ENCODE assay signal across 1 cellular context in the genomic region with DNA sequence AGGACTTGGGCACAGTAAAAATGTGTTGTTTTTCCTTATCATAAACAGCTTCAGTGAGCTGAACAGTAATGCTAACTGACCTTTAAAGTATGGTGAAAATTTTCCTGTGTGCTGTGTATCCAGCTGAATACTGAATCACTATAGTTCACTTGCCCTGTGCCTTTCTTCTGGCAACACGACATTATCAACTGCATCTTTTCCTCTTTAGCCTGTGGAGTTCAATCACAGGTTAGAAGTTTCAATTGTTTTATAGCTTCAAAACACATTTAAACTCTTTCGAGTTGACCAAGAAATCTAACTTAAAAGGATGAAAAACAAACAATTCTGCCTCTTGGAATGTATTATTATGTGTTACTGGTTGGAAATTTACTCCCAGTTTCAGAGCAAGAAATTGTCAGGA.
TF ChIP-seq lines count a peak whose summit lies in the region.

No MANE protein-coding gene starts in this region.

TF ChIP-seq in GM23338, 12 proteins besides CTCF, POLR2A, EP300 and RAD21:
- TF ChIP-seq, protein P1, sequence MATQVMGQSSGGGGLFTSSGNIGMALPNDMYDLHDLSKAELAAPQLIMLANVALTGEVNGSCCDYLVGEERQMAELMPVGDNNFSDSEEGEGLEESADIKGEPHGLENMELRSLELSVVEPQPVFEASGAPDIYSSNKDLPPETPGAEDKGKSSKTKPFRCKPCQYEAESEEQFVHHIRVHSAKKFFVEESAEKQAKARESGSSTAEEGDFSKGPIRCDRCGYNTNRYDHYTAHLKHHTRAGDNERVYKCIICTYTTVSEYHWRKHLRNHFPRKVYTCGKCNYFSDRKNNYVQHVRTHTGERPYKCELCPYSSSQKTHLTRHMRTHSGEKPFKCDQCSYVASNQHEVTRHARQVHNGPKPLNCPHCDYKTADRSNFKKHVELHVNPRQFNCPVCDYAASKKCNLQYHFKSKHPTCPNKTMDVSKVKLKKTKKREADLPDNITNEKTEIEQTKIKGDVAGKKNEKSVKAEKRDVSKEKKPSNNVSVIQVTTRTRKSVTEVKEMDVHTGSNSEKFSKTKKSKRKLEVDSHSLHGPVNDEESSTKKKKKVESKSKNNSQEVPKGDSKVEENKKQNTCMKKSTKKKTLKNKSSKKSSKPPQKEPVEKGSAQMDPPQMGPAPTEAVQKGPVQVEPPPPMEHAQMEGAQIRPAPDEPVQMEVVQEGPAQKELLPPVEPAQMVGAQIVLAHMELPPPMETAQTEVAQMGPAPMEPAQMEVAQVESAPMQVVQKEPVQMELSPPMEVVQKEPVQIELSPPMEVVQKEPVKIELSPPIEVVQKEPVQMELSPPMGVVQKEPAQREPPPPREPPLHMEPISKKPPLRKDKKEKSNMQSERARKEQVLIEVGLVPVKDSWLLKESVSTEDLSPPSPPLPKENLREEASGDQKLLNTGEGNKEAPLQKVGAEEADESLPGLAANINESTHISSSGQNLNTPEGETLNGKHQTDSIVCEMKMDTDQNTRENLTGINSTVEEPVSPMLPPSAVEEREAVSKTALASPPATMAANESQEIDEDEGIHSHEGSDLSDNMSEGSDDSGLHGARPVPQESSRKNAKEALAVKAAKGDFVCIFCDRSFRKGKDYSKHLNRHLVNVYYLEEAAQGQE (IDR thresholded peaks at IDR 0.05; ENCODE audit: unreplicated experiment), result no peak
- TF ChIP-seq EZH2 (IDR thresholded peaks at IDR 0.05; ENCODE audit: low read depth, unreplicated experiment) (no peak), POLR2AphosphoS5 (IDR thresholded peaks at IDR 0.05; ENCODE audit: low read depth) (no peak), CREB1 (CRISPR knock-in tag; IDR thresholded peaks at IDR 0.05; ENCODE audit: low read depth) (no peak), ZNF331 (CRISPR knock-in tag; IDR thresholded peaks at IDR 0.05; ENCODE audit: low read depth) (no peak), EZH2phosphoT487 (IDR thresholded peaks at IDR 0.05; ENCODE audit: unreplicated experiment) (no peak), JUNB (IDR thresholded peaks at IDR 0.05; ENCODE audit: unreplicated experiment) (no peak), ZNF114 (CRISPR knock-in tag; IDR thresholded peaks at IDR 0.05) (no peak), STAT1 (IDR thresholded peaks at IDR 0.05; ENCODE audit: unreplicated experiment) (no peak)
- TF ChIP-seq, protein P2, sequence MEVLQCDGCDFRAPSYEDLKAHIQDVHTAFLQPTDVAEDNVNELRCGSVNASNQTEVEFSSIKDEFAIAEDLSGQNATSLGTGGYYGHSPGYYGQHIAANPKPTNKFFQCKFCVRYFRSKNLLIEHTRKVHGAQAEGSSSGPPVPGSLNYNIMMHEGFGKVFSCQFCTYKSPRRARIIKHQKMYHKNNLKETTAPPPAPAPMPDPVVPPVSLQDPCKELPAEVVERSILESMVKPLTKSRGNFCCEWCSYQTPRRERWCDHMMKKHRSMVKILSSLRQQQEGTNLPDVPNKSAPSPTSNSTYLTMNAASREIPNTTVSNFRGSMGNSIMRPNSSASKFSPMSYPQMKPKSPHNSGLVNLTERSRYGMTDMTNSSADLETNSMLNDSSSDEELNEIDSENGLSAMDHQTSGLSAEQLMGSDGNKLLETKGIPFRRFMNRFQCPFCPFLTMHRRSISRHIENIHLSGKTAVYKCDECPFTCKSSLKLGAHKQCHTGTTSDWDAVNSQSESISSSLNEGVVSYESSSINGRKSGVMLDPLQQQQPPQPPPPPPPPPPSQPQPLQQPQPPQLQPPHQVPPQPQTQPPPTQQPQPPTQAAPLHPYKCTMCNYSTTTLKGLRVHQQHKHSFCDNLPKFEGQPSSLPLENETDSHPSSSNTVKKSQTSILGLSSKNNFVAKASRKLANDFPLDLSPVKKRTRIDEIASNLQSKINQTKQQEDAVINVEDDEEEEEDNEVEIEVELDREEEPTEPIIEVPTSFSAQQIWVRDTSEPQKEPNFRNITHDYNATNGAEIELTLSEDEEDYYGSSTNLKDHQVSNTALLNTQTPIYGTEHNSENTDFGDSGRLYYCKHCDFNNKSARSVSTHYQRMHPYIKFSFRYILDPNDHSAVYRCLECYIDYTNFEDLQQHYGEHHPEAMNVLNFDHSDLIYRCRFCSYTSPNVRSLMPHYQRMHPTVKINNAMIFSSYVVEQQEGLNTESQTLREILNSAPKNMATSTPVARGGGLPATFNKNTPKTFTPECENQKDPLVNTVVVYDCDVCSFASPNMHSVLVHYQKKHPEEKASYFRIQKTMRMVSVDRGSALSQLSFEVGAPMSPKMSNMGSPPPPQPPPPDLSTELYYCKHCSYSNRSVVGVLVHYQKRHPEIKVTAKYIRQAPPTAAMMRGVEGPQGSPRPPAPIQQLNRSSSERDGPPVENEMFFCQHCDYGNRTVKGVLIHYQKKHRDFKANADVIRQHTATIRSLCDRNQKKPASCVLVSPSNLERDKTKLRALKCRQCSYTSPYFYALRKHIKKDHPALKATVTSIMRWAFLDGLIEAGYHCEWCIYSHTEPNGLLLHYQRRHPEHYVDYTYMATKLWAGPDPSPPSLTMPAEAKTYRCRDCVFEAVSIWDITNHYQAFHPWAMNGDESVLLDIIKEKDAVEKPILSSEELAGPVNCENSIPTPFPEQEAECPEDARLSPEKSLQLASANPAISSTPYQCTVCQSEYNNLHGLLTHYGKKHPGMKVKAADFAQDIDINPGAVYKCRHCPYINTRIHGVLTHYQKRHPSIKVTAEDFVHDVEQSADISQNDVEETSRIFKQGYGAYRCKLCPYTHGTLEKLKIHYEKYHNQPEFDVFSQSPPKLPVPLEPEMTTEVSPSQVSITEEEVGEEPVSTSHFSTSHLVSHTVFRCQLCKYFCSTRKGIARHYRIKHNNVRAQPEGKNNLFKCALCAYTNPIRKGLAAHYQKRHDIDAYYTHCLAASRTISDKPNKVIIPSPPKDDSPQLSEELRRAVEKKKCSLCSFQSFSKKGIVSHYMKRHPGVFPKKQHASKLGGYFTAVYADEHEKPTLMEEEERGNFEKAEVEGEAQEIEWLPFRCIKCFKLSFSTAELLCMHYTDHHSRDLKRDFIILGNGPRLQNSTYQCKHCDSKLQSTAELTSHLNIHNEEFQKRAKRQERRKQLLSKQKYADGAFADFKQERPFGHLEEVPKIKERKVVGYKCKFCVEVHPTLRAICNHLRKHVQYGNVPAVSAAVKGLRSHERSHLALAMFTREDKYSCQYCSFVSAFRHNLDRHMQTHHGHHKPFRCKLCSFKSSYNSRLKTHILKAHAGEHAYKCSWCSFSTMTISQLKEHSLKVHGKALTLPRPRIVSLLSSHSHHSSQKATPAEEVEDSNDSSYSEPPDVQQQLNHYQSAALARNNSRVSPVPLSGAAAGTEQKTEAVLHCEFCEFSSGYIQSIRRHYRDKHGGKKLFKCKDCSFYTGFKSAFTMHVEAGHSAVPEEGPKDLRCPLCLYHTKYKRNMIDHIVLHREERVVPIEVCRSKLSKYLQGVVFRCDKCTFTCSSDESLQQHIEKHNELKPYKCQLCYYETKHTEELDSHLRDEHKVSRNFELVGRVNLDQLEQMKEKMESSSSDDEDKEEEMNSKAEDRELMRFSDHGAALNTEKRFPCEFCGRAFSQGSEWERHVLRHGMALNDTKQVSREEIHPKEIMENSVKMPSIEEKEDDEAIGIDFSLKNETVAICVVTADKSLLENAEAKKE (CRISPR knock-in tag; IDR thresholded peaks at IDR 0.05), result no peak
- TF ChIP-seq, protein P3, sequence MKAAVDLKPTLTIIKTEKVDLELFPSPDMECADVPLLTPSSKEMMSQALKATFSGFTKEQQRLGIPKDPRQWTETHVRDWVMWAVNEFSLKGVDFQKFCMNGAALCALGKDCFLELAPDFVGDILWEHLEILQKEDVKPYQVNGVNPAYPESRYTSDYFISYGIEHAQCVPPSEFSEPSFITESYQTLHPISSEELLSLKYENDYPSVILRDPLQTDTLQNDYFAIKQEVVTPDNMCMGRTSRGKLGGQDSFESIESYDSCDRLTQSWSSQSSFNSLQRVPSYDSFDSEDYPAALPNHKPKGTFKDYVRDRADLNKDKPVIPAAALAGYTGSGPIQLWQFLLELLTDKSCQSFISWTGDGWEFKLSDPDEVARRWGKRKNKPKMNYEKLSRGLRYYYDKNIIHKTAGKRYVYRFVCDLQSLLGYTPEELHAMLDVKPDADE (IDR thresholded peaks at IDR 0.05), result no peak
